ENCODE assay signal across 22 cellular contexts in the genomic region with DNA sequence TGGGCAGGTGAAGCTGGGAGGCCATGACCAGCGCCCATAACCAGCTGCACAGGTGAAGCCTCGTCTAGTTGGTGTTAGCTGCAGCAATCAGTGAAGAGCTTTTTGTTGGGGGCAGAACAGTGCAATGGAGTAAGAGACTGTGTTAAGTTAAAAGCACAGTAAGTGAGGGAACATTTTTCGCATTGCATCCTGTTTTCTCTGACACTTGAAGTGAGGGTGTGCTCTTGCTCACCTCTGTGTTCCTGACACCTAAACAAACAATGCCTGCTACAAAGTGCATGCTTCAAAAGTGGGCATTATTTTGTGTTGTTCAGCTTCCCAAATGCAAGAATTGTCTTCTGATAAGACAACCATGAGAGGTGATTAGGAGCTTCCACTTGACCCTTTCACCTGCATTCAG.
"Had no signal": no experiment of that assay in that cellular context is flagged by ENCODE, and none has a peak within 500 bp of the region (broad histone marks: within the 10 kb centered on the region; RNA-seq: fewer than 3 reads in every experiment).

No MANE protein-coding gene starts in this region.

- H3K36me3 ChIP-seq: esophagus squamous epithelium, gastroesophageal sphincter, left ventricle myocardium inferior, neural progenitor cell, ovary, suprapubic skin, thyroid gland, vagina had no signal

- DNase-seq: dermis blood vessel endothelial cell; esophagus squamous epithelium; foreskin fibroblast; glutamatergic neuron; islet precursor cell; left ventricle myocardium inferior; mesenchymal stem cell; midbrain; nucleus accumbens; ovary; right cardiac atrium; small intestine; stimulated activated CD4-positive, alpha-beta T cell treated with anti-CD3 and anti-CD28 coated beads, Interleukin-12 subunit alpha, Interleukin-12 subunit beta, amount 100 ng/mL, for 4 hours; stimulated activated CD4-positive, alpha-beta T cell treated with anti-CD3 and anti-CD28 coated beads, Interleukin-2, amount 100 ng/mL, for 48 hours; stimulated activated naive CD8-positive, alpha-beta T cell treated with anti-CD3 and anti-CD28 coated beads, Interleukin-15, Interleukin-2, amounts not matched to agents 100 U/mL and 50 U/mL, for 24 hours; thyroid gland had no signal

- H3K27me3 ChIP-seq: esophagus squamous epithelium, gastroesophageal sphincter, neural progenitor cell, ovary, suprapubic skin, thyroid gland, vagina had no signal

- ATAC-seq: gastroesophageal sphincter; natural killer cell treated with Interleukin-12 subunit alpha and Interleukin-12 subunit beta and Interleukin-15 and Interleukin-18, amount 100 ng/mL, for 72 hours; right cardiac atrium; stimulated activated naive CD8-positive, alpha-beta T cell treated with anti-CD3 and anti-CD28 coated beads, Interleukin-15, Interleukin-2, amounts not matched to agents 100 U/mL and 50 U/mL, for 24 hours had no signal

- H3K27ac ChIP-seq: esophagus squamous epithelium, gastroesophageal sphincter, left ventricle myocardium inferior, neural progenitor cell, ovary, suprapubic skin, thyroid gland, vagina had no signal

- H3K4me1 ChIP-seq: left ventricle myocardium inferior, neural progenitor cell, vagina had no signal

- H3K9me3 ChIP-seq: esophagus squamous epithelium, gastroesophageal sphincter, left ventricle myocardium inferior, ovary, suprapubic skin, thyroid gland, vagina had no signal

- H3K4me3 ChIP-seq: esophagus squamous epithelium, gastroesophageal sphincter, left ventricle myocardium inferior, lung, neural progenitor cell, ovary, suprapubic skin, thyroid gland, vagina had no signal
